Comparison of ENCODE assay signal across 18 cellular contexts in genomic region chr3:18812316-18812715, GRCh38.
A peak's percentile ranks its signal among the peaks of the same experiment; 100 is the strongest.
DNase-seq lines count a peak whose midpoint lies in the region; ATAC-seq and TF ChIP-seq lines count a peak whose summit lies in the region.
"Had no signal": no experiment of that assay in that cellular context is flagged by ENCODE, and none has a peak within 500 bp of the region (broad histone marks: within the 10 kb centered on the region; RNA-seq: fewer than 3 reads in every experiment).

No MANE protein-coding gene starts in this region.

- no peaks in the 10 kb centered on the region for H3K9me3 Mint-ChIP-seq in MCF 10A (ENCODE audit: unreplicated experiment)
- H3K9me3 Mint-ChIP-seq in type B pancreatic cell, result no peaks in the 10 kb centered on the region

- TF ChIP-seq CTCF in MCF 10A (IDR thresholded peaks at IDR 0.05; ENCODE audit: unreplicated experiment) (no peak), breast epithelium (IDR thresholded peaks at IDR 0.05) (no peak), fibroblast of the aortic adventitia (IDR thresholded peaks at IDR 0.05; ENCODE audit: insufficient read depth, low read length) (no peak), type B pancreatic cell (conservative IDR thresholded peaks at IDR 0.05) (no peak), left ventricle myocardium inferior (IDR thresholded peaks at IDR 0.05; ENCODE audit: borderline replicate concordance) (no peak)

- H3K36me3 ChIP-seq in breast epithelium (no peaks in the 10 kb centered on the region), SJCRH30 (no peaks in the 10 kb centered on the region), left ventricle myocardium inferior (no peaks in the 10 kb centered on the region)

- H3K27ac Mint-ChIP-seq in MCF 10A (ENCODE audit: low read depth, unreplicated experiment) (peak overlapping the region; percentile 71), type B pancreatic cell (no peak overlapping the region)
- H3K27ac Mint-ChIP-seq: activated CD8-positive, alpha-beta T cell treated with anti-CD3 and anti-CD28 coated beads for 36 hours; activated naive CD8-positive, alpha-beta T cell treated with anti-CD3 and anti-CD28 coated beads, Interleukin-2, amount 50 U/mL, for 24 hours; activated T-helper 1 cell treated with anti-CD3 and anti-CD28 coated beads, Interleukin-12 subunit alpha, Interleukin-12 subunit beta, Interleukin-2, Interleukin-4 antibody, amounts not matched to agents 30 ng/mL and 10 ng/mL and 1 ng/mL, durations not matched to agents 14 hours and 24 hours and 36 hours had no signal

- peaks cover 37% of the 10 kb centered on the region for H3K4me1 Mint-ChIP-seq in MCF 10A (ENCODE audit: insufficient read depth, unreplicated experiment)
- H3K4me1 Mint-ChIP-seq in type B pancreatic cell (ENCODE audit: unreplicated experiment), result no peaks in the 10 kb centered on the region
- H3K4me1 Mint-ChIP-seq: CD4-positive, CD25-positive, alpha-beta regulatory T cell had no signal

- H3K4me3 ChIP-seq in breast epithelium, result no peak overlapping the region
- no peak overlapping the region for H3K4me3 ChIP-seq in SJCRH30
- no peak overlapping the region for H3K4me3 ChIP-seq in fibroblast of the aortic adventitia (ENCODE audit: low read depth, low read length)
- H3K4me3 ChIP-seq in left ventricle myocardium inferior, result no peak overlapping the region

- TF ChIP-seq POLR2A in breast epithelium (IDR thresholded peaks at IDR 0.05), result no peak

- POLR2A ChIA-PET in MCF 10A (lab: Yijun Ruan, JAX), result no interaction called here

- H3K27ac ChIP-seq in breast epithelium (no peak overlapping the region), SJCRH30 (no peak overlapping the region), left ventricle myocardium inferior (replicated peaks) (no peak overlapping the region)
- H3K27ac ChIP-seq: VCaP had no signal

- DNase-seq in MCF 10A (ENCODE audit: unreplicated experiment) (peak; percentile 87), breast epithelium (ENCODE audit: low spot score in 2 of 2) (no peak), SJCRH30 (peak; percentile 9 to 20), fibroblast of the aortic adventitia (ENCODE audit: low read depth) (peak; percentile 57), type B pancreatic cell (ENCODE audit: extremely low spot score, unreplicated experiment) (no peak), left ventricle myocardium inferior (no peak)
- DNase-seq in activated CD8-positive, alpha-beta memory T cell treated with anti-CD3 and anti-CD28 coated beads for 24 hours, result no peak
- DNase-seq: activated CD8-positive, alpha-beta T cell treated with anti-CD3 and anti-CD28 coated beads for 36 hours; activated naive CD8-positive, alpha-beta T cell treated with anti-CD3 and anti-CD28 coated beads, Interleukin-2, amount 50 U/mL, for 24 hours; CD4-positive, CD25-positive, alpha-beta regulatory T cell; hypothalamus; left cardiac atrium; MV-4-11; NCI-H2171; stimulated activated CD4-positive, alpha-beta T cell treated with anti-CD3 and anti-CD28 coated beads, Interleukin-4, amount 100 ng/mL, for 4 hours had no signal

- no peaks in the 10 kb centered on the region for H3K27me3 Mint-ChIP-seq in MCF 10A (ENCODE audit: insufficient read depth, unreplicated experiment)
- H3K27me3 Mint-ChIP-seq in type B pancreatic cell, result no peaks in the 10 kb centered on the region
- H3K27me3 Mint-ChIP-seq: activated CD8-positive, alpha-beta T cell treated with anti-CD3 and anti-CD28 coated beads for 36 hours; activated naive CD8-positive, alpha-beta T cell treated with anti-CD3 and anti-CD28 coated beads, Interleukin-2, amount 50 U/mL, for 24 hours had no signal

- no peaks in the 10 kb centered on the region for H3K36me3 Mint-ChIP-seq in MCF 10A (ENCODE audit: insufficient read depth, unreplicated experiment)
- no peaks in the 10 kb centered on the region for H3K36me3 Mint-ChIP-seq in type B pancreatic cell
- H3K36me3 Mint-ChIP-seq: CD4-positive, CD25-positive, alpha-beta regulatory T cell had no signal

- no TSS peak for BruUV-seq in MCF 10A (replicated peaks; lab: Mats Ljungman, UMichigan)

- H3K9me3 ChIP-seq in breast epithelium (no peaks in the 10 kb centered on the region), SJCRH30 (replicated peaks) (no peaks in the 10 kb centered on the region), left ventricle myocardium inferior (replicated peaks) (no peaks in the 10 kb centered on the region)

- no peak for ATAC-seq in HG02759 (IDR thresholded peaks at IDR 0.05; ENCODE audit: unreplicated experiment)
- ATAC-seq: activated CD8-positive, alpha-beta T cell treated with anti-CD3 and anti-CD28 coated beads for 36 hours; activated naive CD8-positive, alpha-beta T cell treated with anti-CD3 and anti-CD28 coated beads, Interleukin-2, amount 50 U/mL, for 24 hours had no signal

- H3K4me1 ChIP-seq in breast epithelium, result no peaks in the 10 kb centered on the region
- H3K4me1 ChIP-seq in SJCRH30, result no peaks in the 10 kb centered on the region
- no peaks in the 10 kb centered on the region for H3K4me1 ChIP-seq in left ventricle myocardium inferior

- CTCF ChIA-PET in MCF 10A (lab: Yijun Ruan, JAX), result no interaction called here

- intact Hi-C loops in MCF 10A (cut with micrococcal nuclease) (no loop called here), breast epithelium (cut with DNase I; ENCODE audit: low total_unique reads) (no loop called here), left ventricle myocardium inferior (cut with micrococcal nuclease) (no loop called here)

- H3K27me3 ChIP-seq in breast epithelium (no peaks in the 10 kb centered on the region), SJCRH30 (no peaks in the 10 kb centered on the region), left ventricle myocardium inferior (ENCODE audit: low read depth) (no peaks in the 10 kb centered on the region)

- no peak overlapping the region for H3K4me3 Mint-ChIP-seq in MCF 10A (ENCODE audit: unreplicated experiment)
- H3K4me3 Mint-ChIP-seq in type B pancreatic cell, result no peak overlapping the region
- H3K4me3 Mint-ChIP-seq: activated CD8-positive, alpha-beta T cell treated with anti-CD3 and anti-CD28 coated beads for 36 hours; activated naive CD8-positive, alpha-beta T cell treated with anti-CD3 and anti-CD28 coated beads, Interleukin-2, amount 50 U/mL, for 24 hours; activated T-helper 1 cell treated with anti-CD3 and anti-CD28 coated beads, Interleukin-12 subunit alpha, Interleukin-12 subunit beta, Interleukin-2, Interleukin-4 antibody, amounts not matched to agents 30 ng/mL and 10 ng/mL and 1 ng/mL, durations not matched to agents 14 hours and 24 hours and 36 hours; CD4-positive, CD25-positive, alpha-beta regulatory T cell had no signal

Comparison
In these comparisons a context has a peak if more than half of its experiments do, and no peak if none do; other contexts are left out.
1. DNase-seq: peak in MCF 10A (single experiment), SJCRH30 (2 of 2) and fibroblast of the aortic adventitia (single experiment); none in breast epithelium (0 of 2), type B pancreatic cell (single experiment), activated CD8-positive, alpha-beta memory T cell treated with anti-CD3 and anti-CD28 coated beads for 24 hours (single experiment) and left ventricle myocardium inferior (single experiment).